In the genomic region with DNA sequence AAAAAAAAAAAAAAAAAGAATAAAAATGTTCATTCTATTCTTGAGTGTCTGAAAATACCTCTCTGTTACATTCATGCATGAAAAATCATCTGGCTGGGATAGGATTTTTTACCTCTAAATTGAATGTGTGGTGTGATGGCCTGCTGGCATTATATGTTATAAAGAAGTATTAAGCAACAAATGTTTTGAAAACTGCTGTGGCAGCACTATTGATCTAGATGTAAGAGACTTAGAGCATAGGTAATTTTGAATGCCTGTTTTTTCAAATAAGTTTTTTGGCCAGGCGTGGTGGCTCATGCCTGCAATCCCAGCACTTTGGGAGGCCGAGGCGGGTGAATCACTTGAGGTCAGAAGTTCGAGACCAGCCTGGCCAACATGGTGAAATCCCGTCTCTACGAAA, we compare ENCODE assay signal across 2 cellular contexts.
TF ChIP-seq lines count a peak whose summit lies in the region.

No MANE protein-coding gene starts in this region.

TF ChIP-seq in IMR-90, 13 proteins besides CTCF, POLR2A, EP300 and RAD21:
- TF ChIP-seq FOS (IDR thresholded peaks at IDR 0.05; ENCODE audit: low read depth, low read length) (no peak), MAFK (IDR thresholded peaks at IDR 0.05; ENCODE audit: low read depth, low read length) (peak; percentile 29; the same call in 1 of the 2 replicates)
TF ChIP-seq in IMR-90: peak in this region for 1.

TF ChIP-seq in HepG2, 621 proteins besides CTCF, POLR2A, EP300 and RAD21:
- TF ChIP-seq ZNF83 (CRISPR knock-in tag; IDR thresholded peaks at IDR 0.05; ENCODE audit: borderline replicate concordance) (no peak), MAFF (IDR thresholded peaks at IDR 0.05; ENCODE audit: low read depth, low read length) (0 out of 2 replicates have a peak, but pooled peaks have one; percentile 18), POLR2AphosphoS2 (IDR thresholded peaks at IDR 0.05; ENCODE audit: low read depth, low read length) (no peak), MAFK (conservative IDR thresholded peaks at IDR 0.05 in 1 of 2, IDR thresholded peaks at IDR 0.05 in 1 of 2; ENCODE audit: low read length in 2 of 2) (peak; percentile 31 to 59; a peak in 3 of 4 replicates), RNF2 (conservative IDR thresholded peaks at IDR 0.05; ENCODE audit: low read depth) (no peak)
